ENCODE assay signal across 18 cellular contexts in the genomic region with DNA sequence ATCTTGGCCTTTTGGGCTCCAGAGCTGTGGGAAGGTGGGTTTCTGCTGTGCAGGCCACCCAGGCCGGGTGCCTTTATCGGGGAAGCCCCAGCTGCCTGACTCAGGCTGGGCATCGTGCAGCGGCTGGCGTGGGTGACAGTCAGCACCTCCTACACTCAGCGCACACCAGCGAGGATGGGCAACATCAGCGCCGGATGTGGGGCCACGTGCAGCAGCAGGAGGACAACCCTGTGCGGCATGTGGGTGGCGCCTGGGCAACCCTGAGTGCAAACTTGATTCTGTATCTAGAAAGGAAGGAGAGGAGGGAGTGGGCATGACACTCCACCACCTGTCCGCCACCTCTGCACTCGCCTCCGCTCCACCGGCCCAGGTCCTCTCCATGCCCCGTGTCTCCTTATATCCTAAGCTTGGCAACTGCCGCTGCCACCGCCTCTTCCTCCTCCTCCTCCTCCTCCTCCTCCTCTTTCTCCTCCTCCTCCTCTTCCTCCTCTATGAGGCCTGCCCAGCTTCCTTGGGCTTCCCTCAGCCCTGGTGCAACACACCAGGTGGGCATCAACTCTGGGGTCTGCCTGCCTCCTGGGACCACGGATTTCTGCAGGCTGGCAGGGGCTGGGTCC.
DNase-seq lines count a peak whose midpoint lies in the region; ATAC-seq and TF ChIP-seq lines count a peak whose summit lies in the region.
"Had no signal": no experiment of that assay in that cellular context is flagged by ENCODE, and none has a peak within 500 bp of the region (broad histone marks: within the 10 kb centered on the region; RNA-seq: fewer than 3 reads in every experiment).

No MANE protein-coding gene starts in this region.

- H3K4me3 ChIP-seq in BLaER1 treated with 17β-estradiol and CSF1 and Interleukin-3, amounts not matched to agents 10 nM and 100 nM = no peak overlapping the region
- H3K4me3 ChIP-seq: colonic mucosa, esophagus squamous epithelium, hepatocyte had no signal

- H3K36me3 Mint-ChIP-seq in glutamatergic neuron (ENCODE audit: unreplicated experiment) = no peaks in the 10 kb centered on the region

- DNase-seq in NCI-H748 (lab: John Stamatoyannopoulos, UW; ENCODE audit: unreplicated experiment) (peak; percentile 20), NCI-H748 treated with DMSO at 0.1 percent for 48 hours (lab: John Stamatoyannopoulos, UW) (no peak), RPMI8226 (peak; percentile 40), head of caudate nucleus (peak in 38 of 42 donors; percentile 30 to 83 (median 66)), glutamatergic neuron (no peak), HEK293T (ENCODE audit: extremely low spot score) (no peak)
- DNase-seq: aorta, colonic mucosa, esophagus squamous epithelium, KBM-7, midbrain, NCI-H1436, PC-3 had no signal

- H3K9ac ChIP-seq in BLaER1 treated with 17β-estradiol and CSF1 and Interleukin-3, amounts not matched to agents 10 nM and 100 nM = no peak overlapping the region; a peak in 1 of 22 replicates

- CTCF ChIA-PET in HEK293T (lab: Yijun Ruan, JAX) = no interaction called here

- no peak overlapping the region for H3K4me3 Mint-ChIP-seq in glutamatergic neuron (ENCODE audit: unreplicated experiment)
- H3K4me3 Mint-ChIP-seq: activated T-cell treated with anti-CD3 and anti-CD28 coated beads, Interleukin-2, amount 50 U/mL, for 72 hours had no signal

- ATAC-seq in GM21447 (IDR thresholded peaks at IDR 0.05; ENCODE audit: unreplicated experiment) = no peak
- ATAC-seq: PC-3 had no signal

- no peaks in the 10 kb centered on the region for H3K9me3 ChIP-seq in BLaER1 treated with 17β-estradiol and CSF1 and Interleukin-3, amounts not matched to agents 10 nM and 100 nM (replicated peaks in 1 of 11)
- H3K9me3 ChIP-seq: colonic mucosa, esophagus squamous epithelium had no signal

- peak overlapping the region in 8 of 11 experiments; percentile 76 to 100 (median 94); a peak in 14 of 22 replicates for H3K4me2 ChIP-seq in BLaER1 treated with 17β-estradiol and CSF1 and Interleukin-3, amounts not matched to agents 10 nM and 100 nM
- H3K4me2 ChIP-seq: hepatocyte had no signal

- intact Hi-C loops in head of caudate nucleus (cut with DNase I) = no loop called here

- peaks cover 0 to 77% (median 0%) of the 10 kb centered on the region in 11 experiments; a peak in 9 of 22 replicates for H3K27me3 ChIP-seq in BLaER1 treated with 17β-estradiol and CSF1 and Interleukin-3, amounts not matched to agents 10 nM and 100 nM
- H3K27me3 ChIP-seq: colonic mucosa, esophagus squamous epithelium, hepatocyte had no signal

- POLR2A ChIA-PET in HEK293T (lab: Yijun Ruan, JAX) = no interaction called here

- H3K36me3 ChIP-seq in BLaER1 treated with 17β-estradiol and CSF1 and Interleukin-3, amounts not matched to agents 10 nM and 100 nM = no peaks in the 10 kb centered on the region
- H3K36me3 ChIP-seq: colonic mucosa, WERI-Rb-1 had no signal

- H3K27me3 Mint-ChIP-seq in glutamatergic neuron (ENCODE audit: unreplicated experiment) = peaks cover 14% of the 10 kb centered on the region

- no peak for TF ChIP-seq CTCF in glutamatergic neuron (IDR thresholded peaks at IDR 0.05; ENCODE audit: partially characterized antibody, unreplicated experiment)

- no peak overlapping the region for H3K27ac Mint-ChIP-seq in glutamatergic neuron (ENCODE audit: unreplicated experiment)
- H3K27ac Mint-ChIP-seq: activated T-cell treated with anti-CD3 and anti-CD28 coated beads, Interleukin-2, amount 50 U/mL, for 72 hours had no signal

- H4K20me1 ChIP-seq in BLaER1 treated with 17β-estradiol and CSF1 and Interleukin-3, amounts not matched to agents 10 nM and 100 nM = peaks cover 0 to 15% (median 0%) of the 10 kb centered on the region in 11 experiments; a peak in 4 of 22 replicates

- peaks cover 29 to 100% (median 98%) of the 10 kb centered on the region in 10 experiments for H3K4me1 ChIP-seq in BLaER1 treated with 17β-estradiol and CSF1 and Interleukin-3, amounts not matched to agents 10 nM and 100 nM
- H3K4me1 ChIP-seq: colonic mucosa had no signal

- no peak overlapping the region for H3K27ac ChIP-seq in BLaER1 treated with 17β-estradiol and CSF1 and Interleukin-3, amounts not matched to agents 10 nM and 100 nM
- H3K27ac ChIP-seq: colonic mucosa, esophagus squamous epithelium, hepatocyte, WERI-Rb-1 had no signal

- H3K4me1 Mint-ChIP-seq in glutamatergic neuron (ENCODE audit: low read depth, unreplicated experiment) = peaks cover 13% of the 10 kb centered on the region

- H3K9me3 Mint-ChIP-seq in glutamatergic neuron (ENCODE audit: unreplicated experiment) = peaks cover 14% of the 10 kb centered on the region
- H3K9me3 Mint-ChIP-seq: activated T-cell treated with anti-CD3 and anti-CD28 coated beads, Interleukin-2, amount 50 U/mL, for 72 hours had no signal

TF ChIP-seq in HEK293T, 16 proteins besides CTCF, POLR2A, EP300 and RAD21:
- TF ChIP-seq ELF4 (IDR thresholded peaks at IDR 0.05) (no peak), NFRKB (IDR thresholded peaks at IDR 0.05) (no peak), SUZ12 (IDR thresholded peaks at IDR 0.05) (no peak), BHLHE40 (IDR thresholded peaks at IDR 0.05; ENCODE audit: borderline replicate concordance) (no peak), SP1 (IDR thresholded peaks at IDR 0.05) (no peak), FOXA1 (IDR thresholded peaks at IDR 0.05) (no peak), TARDBP (IDR thresholded peaks at IDR 0.05) (no peak), CTBP1 (IDR thresholded peaks at IDR 0.05; ENCODE audit: borderline replicate concordance) (no peak), FOXK2 (IDR thresholded peaks at IDR 0.05) (no peak), ZNF384 (IDR thresholded peaks at IDR 0.05) (no peak), L3MBTL2 (conservative IDR thresholded peaks at IDR 0.05) (no peak), HDGF (IDR thresholded peaks at IDR 0.05; ENCODE audit: borderline replicate concordance) (no peak), ARNT (IDR thresholded peaks at IDR 0.05) (no peak), FOXM1 (IDR thresholded peaks at IDR 0.05; ENCODE audit: borderline replicate concordance) (no peak), LEF1 (IDR thresholded peaks at IDR 0.05; ENCODE audit: borderline replicate concordance) (no peak)
- TF ChIP-seq, protein P1, sequence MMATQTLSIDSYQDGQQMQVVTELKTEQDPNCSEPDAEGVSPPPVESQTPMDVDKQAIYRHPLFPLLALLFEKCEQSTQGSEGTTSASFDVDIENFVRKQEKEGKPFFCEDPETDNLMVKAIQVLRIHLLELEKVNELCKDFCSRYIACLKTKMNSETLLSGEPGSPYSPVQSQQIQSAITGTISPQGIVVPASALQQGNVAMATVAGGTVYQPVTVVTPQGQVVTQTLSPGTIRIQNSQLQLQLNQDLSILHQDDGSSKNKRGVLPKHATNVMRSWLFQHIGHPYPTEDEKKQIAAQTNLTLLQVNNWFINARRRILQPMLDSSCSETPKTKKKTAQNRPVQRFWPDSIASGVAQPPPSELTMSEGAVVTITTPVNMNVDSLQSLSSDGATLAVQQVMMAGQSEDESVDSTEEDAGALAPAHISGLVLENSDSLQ (IDR thresholded peaks at IDR 0.05) = no peak

Comparison
In these comparisons a context has a peak if more than half of its experiments do, and no peak if none do; other contexts are left out.
1. DNase-seq: peak in NCI-H748 (single experiment), RPMI8226 (single experiment) and head of caudate nucleus (38 of 42); none in NCI-H748 treated with DMSO at 0.1 percent for 48 hours (single experiment), glutamatergic neuron (single experiment) and HEK293T (single experiment).